In genomic region chr5:142911775-142912174, GRCh38 we compare ENCODE assay signal across 13 cellular contexts.
A peak's percentile ranks its signal among the peaks of the same experiment; 100 is the strongest.
DNase-seq lines count a peak whose midpoint lies in the region; ATAC-seq and TF ChIP-seq lines count a peak whose summit lies in the region.
"Had no signal": no experiment of that assay in that cellular context is flagged by ENCODE, and none has a peak within 500 bp of the region (broad histone marks: within the 10 kb centered on the region; RNA-seq: fewer than 3 reads in every experiment).

No MANE protein-coding gene starts in this region.

- H3F3A ChIP-seq in MM.1S (ENCODE audit: insufficient read depth, low read length) = no peaks in the 10 kb centered on the region

- peaks cover 53% of the 10 kb centered on the region for H3K4me1 Mint-ChIP-seq in Calu3 (ENCODE audit: low read depth, unreplicated experiment)
- peaks cover 8% of the 10 kb centered on the region for H3K4me1 Mint-ChIP-seq in central memory CD8-positive, alpha-beta T cell
- peaks cover 21 to 31% of the 10 kb centered on the region in 2 donors for H3K4me1 Mint-ChIP-seq in natural killer cell treated with Interleukin-12 subunit alpha and Interleukin-12 subunit beta and Interleukin-15 and Interleukin-18, amount 100 ng/mL, for 72 hours (ENCODE audit: low read depth in 2 of 2)

- intact Hi-C loops in Calu3 (cut with micrococcal nuclease; ENCODE audit: unreplicated experiment) = no loop called here
- intact Hi-C loops in right cardiac atrium (cut with DNase I) = loop anchor here in 1 of 4 donors (10.0 kb wide), 1 partner anchor 913 kb away; no protein-coding TSS in a partner anchor

- H3K27ac Mint-ChIP-seq in Calu3 (ENCODE audit: unreplicated experiment) = peak overlapping the region; percentile 0
- peak overlapping the region; percentile 86 for H3K27ac Mint-ChIP-seq in central memory CD8-positive, alpha-beta T cell (ENCODE audit: low read depth)
- peak overlapping the region; percentile 17 to 74 for H3K27ac Mint-ChIP-seq in natural killer cell treated with Interleukin-12 subunit alpha and Interleukin-12 subunit beta and Interleukin-15 and Interleukin-18, amount 100 ng/mL, for 72 hours
- H3K27ac Mint-ChIP-seq: B cell; CD8-positive, alpha-beta T cell had no signal

- no peak overlapping the region for H3K27ac ChIP-seq in right cardiac atrium (ENCODE audit: low read length)
- H3K27ac ChIP-seq in MM.1S (ENCODE audit: low read length) = no peak overlapping the region
- H3K27ac ChIP-seq: BLaER1 treated with 17β-estradiol and CSF1 and Interleukin-3, amounts not matched to agents 10 nM and 100 nM had no signal

- no peak overlapping the region for H2AFZ ChIP-seq in MM.1S (ENCODE audit: low read length)

- no peaks in the 10 kb centered on the region for H3K27me3 Mint-ChIP-seq in Calu3 (ENCODE audit: unreplicated experiment)
- H3K27me3 Mint-ChIP-seq in central memory CD8-positive, alpha-beta T cell = no peaks in the 10 kb centered on the region
- no peaks in the 10 kb centered on the region for H3K27me3 Mint-ChIP-seq in natural killer cell treated with Interleukin-12 subunit alpha and Interleukin-12 subunit beta and Interleukin-15 and Interleukin-18, amount 100 ng/mL, for 72 hours
- H3K27me3 Mint-ChIP-seq: B cell had no signal

- H3K36me3 ChIP-seq in MM.1S (replicated peaks; ENCODE audit: insufficient read depth, low read length) = no peaks in the 10 kb centered on the region

- TF ChIP-seq CTCF in Calu3 (IDR thresholded peaks at IDR 0.05; ENCODE audit: unreplicated experiment) (no peak), MM.1S (IDR thresholded peaks at IDR 0.05; ENCODE audit: low read length) (no peak)

- no peak for DNase-seq in Calu3
- no peak for DNase-seq in central memory CD8-positive, alpha-beta T cell (ENCODE audit: low spot score in 2 of 2)
- no peak for DNase-seq in left lobe of liver (ENCODE audit: low spot score)
- DNase-seq in natural killer cell treated with Interleukin-12 subunit alpha and Interleukin-12 subunit beta and Interleukin-15 and Interleukin-18, amount 100 ng/mL, for 72 hours (ENCODE audit: low spot score) = no peak
- DNase-seq in activated CD4-positive, alpha-beta T cell treated with anti-CD3 and anti-CD28 coated beads for 4 hours = no peak
- DNase-seq in right cardiac atrium = no peak
- no peak for DNase-seq in MM.1S
- DNase-seq in kidney tubule cell (ENCODE audit: low spot score) = no peak
- DNase-seq: CD8-positive, alpha-beta T cell; COR-L47; H9 had no signal

- H3K9me2 ChIP-seq in MM.1S (replicated peaks; ENCODE audit: insufficient read depth, low read length) = no peaks in the 10 kb centered on the region

- H3K4me3 ChIP-seq in right cardiac atrium (ENCODE audit: low read length) (no peak overlapping the region), MM.1S (ENCODE audit: low read length) (no peak overlapping the region)
- H3K4me3 ChIP-seq: BLaER1 treated with 17β-estradiol and CSF1 and Interleukin-3, amounts not matched to agents 10 nM and 100 nM had no signal

- no peak overlapping the region for H3K4me3 Mint-ChIP-seq in Calu3 (ENCODE audit: low read depth, unreplicated experiment)
- H3K4me3 Mint-ChIP-seq in central memory CD8-positive, alpha-beta T cell = no peak overlapping the region
- no peak overlapping the region for H3K4me3 Mint-ChIP-seq in natural killer cell treated with Interleukin-12 subunit alpha and Interleukin-12 subunit beta and Interleukin-15 and Interleukin-18, amount 100 ng/mL, for 72 hours
- H3K4me3 Mint-ChIP-seq: B cell; CD8-positive, alpha-beta T cell; H9 had no signal

- no peaks in the 10 kb centered on the region for H4K20me1 ChIP-seq in MM.1S (ENCODE audit: insufficient read depth, low read length)

- H3K4me1 ChIP-seq in right cardiac atrium (ENCODE audit: control insufficient read depth, insufficient read depth, low read length) (no peaks in the 10 kb centered on the region), MM.1S (ENCODE audit: low read length) (peaks cover 9% of the 10 kb centered on the region)

- H3K36me3 Mint-ChIP-seq in Calu3 (ENCODE audit: insufficient read depth, unreplicated experiment) = peaks cover 39% of the 10 kb centered on the region
- peaks cover 64% of the 10 kb centered on the region for H3K36me3 Mint-ChIP-seq in central memory CD8-positive, alpha-beta T cell (ENCODE audit: insufficient read depth)
- H3K36me3 Mint-ChIP-seq in natural killer cell treated with Interleukin-12 subunit alpha and Interleukin-12 subunit beta and Interleukin-15 and Interleukin-18, amount 100 ng/mL, for 72 hours = peaks cover 37% of the 10 kb centered on the region

- no peak overlapping the region for H3K9ac ChIP-seq in MM.1S (ENCODE audit: low read length)
- H3K9ac ChIP-seq: BLaER1 treated with 17β-estradiol and CSF1 and Interleukin-3, amounts not matched to agents 10 nM and 100 nM had no signal

- CTCF ChIA-PET in Calu3 (lab: Charles Lee) = interaction anchor here (0.6 to 2.4 kb wide), 3 partner anchors 66 to 256 kb away, joined by 3 to 9 read pairs (median 3); no protein-coding TSS in a partner anchor

- BruUV-seq in Calu3 (replicated peaks; lab: Mats Ljungman, UMichigan) = no TSS peak

- H3K4me2 ChIP-seq in MM.1S (ENCODE audit: low read depth, low read length) = no peak overlapping the region
- H3K4me2 ChIP-seq: BLaER1 treated with 17β-estradiol and CSF1 and Interleukin-3, amounts not matched to agents 10 nM and 100 nM had no signal

- H3K79me2 ChIP-seq in MM.1S (ENCODE audit: low read length) = no peaks in the 10 kb centered on the region

- no peak for ATAC-seq in central memory CD8-positive, alpha-beta T cell (replicated peaks; ENCODE audit: extremely low read depth, poor library complexity, severe bottlenecking)
- ATAC-seq in left lobe of liver (peak; percentile 50), right cardiac atrium (no peak)
- no peak for ATAC-seq in natural killer cell treated with Interleukin-12 subunit alpha and Interleukin-12 subunit beta and Interleukin-15 and Interleukin-18, amount 100 ng/mL, for 72 hours
- ATAC-seq: CD8-positive, alpha-beta T cell had no signal

- H3K9me3 Mint-ChIP-seq in Calu3 (ENCODE audit: low read depth, unreplicated experiment) = peaks cover 3% of the 10 kb centered on the region
- H3K9me3 Mint-ChIP-seq in central memory CD8-positive, alpha-beta T cell = no peaks in the 10 kb centered on the region
- H3K9me3 Mint-ChIP-seq in natural killer cell treated with Interleukin-12 subunit alpha and Interleukin-12 subunit beta and Interleukin-15 and Interleukin-18, amount 100 ng/mL, for 72 hours = no peaks in the 10 kb centered on the region
- H3K9me3 Mint-ChIP-seq: CD8-positive, alpha-beta T cell; H9 had no signal

- H3K27me3 ChIP-seq in right cardiac atrium (ENCODE audit: control insufficient read depth, insufficient read depth) (no peaks in the 10 kb centered on the region), MM.1S (replicated peaks; ENCODE audit: insufficient read depth, low read length) (no peaks in the 10 kb centered on the region)
- H3K27me3 ChIP-seq: BLaER1 treated with 17β-estradiol and CSF1 and Interleukin-3, amounts not matched to agents 10 nM and 100 nM had no signal

- H3K9me3 ChIP-seq in right cardiac atrium (ENCODE audit: control insufficient read depth, low read length) (no peaks in the 10 kb centered on the region), MM.1S (replicated peaks; ENCODE audit: insufficient read depth, low read length) (no peaks in the 10 kb centered on the region)
- H3K9me3 ChIP-seq: BLaER1 treated with 17β-estradiol and CSF1 and Interleukin-3, amounts not matched to agents 10 nM and 100 nM had no signal

Comparison
In these comparisons a context has a peak if more than half of its experiments do, and no peak if none do; other contexts are left out.
1. H3K27ac Mint-ChIP-seq: peak in every context shown above with its lines; median percentile 86 in central memory CD8-positive, alpha-beta T cell; 46 in natural killer cell treated with Interleukin-12 subunit alpha and Interleukin-12 subunit beta and Interleukin-15 and Interleukin-18, amount 100 ng/mL, for 72 hours; 0 in Calu3.